ENCODE assay signal across 9 cellular contexts in the genomic region with DNA sequence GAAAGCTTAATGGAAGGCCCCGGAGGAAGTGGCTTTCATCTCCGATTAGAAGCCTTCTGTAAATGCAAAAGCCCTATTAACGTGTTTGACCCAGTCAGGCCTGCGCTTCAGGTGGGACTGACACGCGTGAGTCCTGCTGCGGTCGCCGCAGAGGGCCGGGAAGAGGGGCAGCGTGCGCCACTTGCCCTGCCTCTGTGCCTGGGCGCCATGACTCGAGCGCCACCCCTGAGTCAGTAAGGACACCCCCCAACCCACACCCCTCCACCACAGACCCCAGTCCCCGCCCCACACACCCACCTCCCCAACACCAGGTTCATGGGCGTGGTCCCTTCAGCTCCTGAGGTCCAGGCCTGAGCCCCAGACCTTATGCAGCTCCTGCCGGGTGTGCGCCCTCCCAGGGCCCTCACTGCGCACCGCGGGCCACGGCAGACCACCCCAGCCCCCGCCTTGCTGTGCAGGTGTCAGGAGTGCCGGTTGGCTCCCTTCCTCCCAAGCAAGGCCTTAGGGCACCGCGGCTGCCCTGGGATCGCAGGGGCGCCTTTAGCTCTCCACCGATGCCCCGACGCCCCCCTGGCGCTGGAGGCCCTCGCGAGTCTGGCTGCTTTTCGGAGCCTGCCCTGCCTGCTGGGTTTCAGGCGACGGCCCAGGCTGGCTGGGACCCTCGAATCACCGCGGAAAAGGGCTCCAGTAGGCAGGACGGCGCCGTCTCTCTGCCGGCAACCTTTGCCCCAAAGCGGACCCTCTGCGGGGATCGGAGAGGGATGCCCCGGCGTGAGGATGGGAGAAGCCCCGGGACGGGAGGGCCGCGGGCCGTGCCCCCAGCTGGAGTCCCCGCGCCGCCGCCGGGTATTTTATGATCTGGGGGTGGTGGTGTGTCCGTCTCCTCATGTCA. TPM values are rescaled to one million over a fixed set of nuclear protein-coding genes. Genes with fewer than 3 reads are reported as not detected.
DNase-seq lines count a peak whose midpoint lies in the region; TF ChIP-seq lines count a peak whose summit lies in the region.
"Had no signal": no experiment of that assay in that cellular context is flagged by ENCODE, and none has a peak within 500 bp of the region (broad histone marks: within the 10 kb centered on the region; RNA-seq: fewer than 3 reads in every experiment).

No MANE protein-coding gene starts in this region.

- no peak for TF ChIP-seq POLR2A in testis (IDR thresholded peaks at IDR 0.05)

- 31% methylated on average over 61 of the region's 61 CpGs for WGBS in HUES64
- WGBS in ectodermal cell, 2 experiments, result 29 to 31% methylated on average over 61 of the region's 61 CpGs
- WGBS in testis, 2 donors, result 26 to 37% methylated on average over 17 to 29 of the region's 61 CpGs

- no peaks in the 10 kb centered on the region for H3K4me1 ChIP-seq in HUES64 (ENCODE audit: insufficient read depth, low read length)
- H3K4me1 ChIP-seq in ectodermal cell (ENCODE audit: control insufficient read depth, insufficient read depth, low read length), result peaks cover 23% of the 10 kb centered on the region
- peaks cover 16 to 17% of the 10 kb centered on the region in 2 donors for H3K4me1 ChIP-seq in mucosa of rectum (ENCODE audit: control insufficient read depth in 2 of 2, insufficient read depth in 2 of 2, low read length in 2 of 2)
- peaks cover 21% of the 10 kb centered on the region for H3K4me1 ChIP-seq in testis

- H3K27me3 ChIP-seq in HUES64 (ENCODE audit: insufficient read depth, low read length) (peaks cover 50% of the 10 kb centered on the region), ectodermal cell (ENCODE audit: control insufficient read depth, insufficient read depth, low read length, poor library complexity, severe bottlenecking) (peaks cover 47% of the 10 kb centered on the region), mucosa of rectum (ENCODE audit: control insufficient read depth in 2 of 2, insufficient read depth in 2 of 2, low read length in 2 of 2) (peaks cover 7 to 8% of the 10 kb centered on the region in 2 donors), testis (no peaks in the 10 kb centered on the region)

- no peak overlapping the region for H3K27ac ChIP-seq in HUES64 (ENCODE audit: low read depth, low read length)
- H3K27ac ChIP-seq in ectodermal cell (ENCODE audit: insufficient read depth, low read depth, low read length, poor library complexity, severe bottlenecking), result no peak overlapping the region
- no peak overlapping the region for H3K27ac ChIP-seq in mucosa of rectum (ENCODE audit: low read depth in 2 of 2, low read length in 2 of 2)
- H3K27ac ChIP-seq in testis, result no peak overlapping the region
- H3K27ac ChIP-seq: brain microvascular endothelial cell had no signal

- H3K4me3 ChIP-seq in HUES64 (ENCODE audit: low read length) (peak overlapping the region; percentile 54), ectodermal cell (ENCODE audit: insufficient read depth, low read depth, low read length) (peak overlapping the region; percentile 13), mucosa of rectum (ENCODE audit: low read length in 2 of 2) (peak overlapping the region; percentile 10 to 57), testis (peak overlapping the region; percentile 6 to 47)

- intact Hi-C loops in testis (cut with DNase I; ENCODE audit: low total_unique reads), result loop anchor here (5.0 kb wide), 2 partner anchors 255 to 325 kb away; no protein-coding TSS in a partner anchor

- H3K9ac ChIP-seq in HUES64 (ENCODE audit: low read depth, low read length) (no peak overlapping the region), mucosa of rectum (ENCODE audit: low read depth in 1 of 2, low read length in 2 of 2) (peak overlapping the region in 1 of 2 donors; percentile 13)

- H3K36me3 ChIP-seq in HUES64 (ENCODE audit: insufficient read depth, low read length) (peaks cover 8% of the 10 kb centered on the region; the same call in 1 of the 2 replicates), ectodermal cell (ENCODE audit: control insufficient read depth, insufficient read depth, low read length) (no peaks in the 10 kb centered on the region), mucosa of rectum (ENCODE audit: control insufficient read depth in 2 of 2, insufficient read depth in 2 of 2, low read length in 2 of 2) (no peaks in the 10 kb centered on the region), testis (ENCODE audit: low read depth, missing control alignments) (no peaks in the 10 kb centered on the region)
- H3K36me3 ChIP-seq: brain microvascular endothelial cell had no signal

- no peaks in the 10 kb centered on the region for H3K9me3 ChIP-seq in HUES64 (ENCODE audit: insufficient read depth, low read depth, low read length)
- no peaks in the 10 kb centered on the region for H3K9me3 ChIP-seq in ectodermal cell (ENCODE audit: control insufficient read depth, low read length)
- H3K9me3 ChIP-seq in mucosa of rectum (ENCODE audit: control insufficient read depth in 2 of 2, low read length in 2 of 2), result no peaks in the 10 kb centered on the region
- no peaks in the 10 kb centered on the region for H3K9me3 ChIP-seq in testis

- no peak for TF ChIP-seq CTCF in testis (IDR thresholded peaks at IDR 0.05)

- no peak for DNase-seq in testis
- DNase-seq in mesenteric fat pad (ENCODE audit: low spot score), result no peak
- DNase-seq in kidney glomerular epithelial cell (lab: John Stamatoyannopoulos, UW), result no peak
- DNase-seq in NCI-H1105 (lab: John Stamatoyannopoulos, UW), result no peak
- DNase-seq in activated effector memory CD4-positive, alpha-beta T cell treated with Interleukin-2 at 50 U/mL for 16 hours, result no peak

RNA-seq across cellular contexts. Expression of a gene that starts 0.6 kb away (rescaled TPM):
- 35.5 TPM for polyA plus RNA-seq in HUES64 (2013, experiment 1 of 2)
- polyA plus RNA-seq in HUES64 (2013, experiment 2 of 2), result 33.1 TPM
- polyA plus RNA-seq in ectodermal cell (2013, experiment 1 of 4), result 26.5 TPM
- 25.6 TPM for polyA plus RNA-seq in ectodermal cell (2013, experiment 2 of 4)
- polyA plus RNA-seq in ectodermal cell (2013, experiment 3 of 4), result 23.2 TPM
- polyA plus RNA-seq in ectodermal cell (2013, experiment 4 of 4), result 27.2 TPM
- total RNA-seq in testis (10 to 100 TPM; 13.9 to 24.4 TPM), mesenteric fat pad (22.6 TPM)
- polyA plus RNA-seq in testis (ENCODE audit: insufficient read depth, low read depth, low replicate concordance), result 16.0 TPM
